Comparison of ENCODE assay signal across 24 cellular contexts in genomic region chr3:115825046-115825445, GRCh38.
DNase-seq lines count a peak whose midpoint lies in the region; ATAC-seq and TF ChIP-seq lines count a peak whose summit lies in the region.
"Had no signal": no experiment of that assay in that cellular context is flagged by ENCODE, and none has a peak within 500 bp of the region (broad histone marks: within the 10 kb centered on the region; RNA-seq: fewer than 3 reads in every experiment).

No MANE protein-coding gene starts in this region.

- DNase-seq in MCF 10A (ENCODE audit: unreplicated experiment) (peak; percentile 36), breast epithelium (ENCODE audit: low spot score in 2 of 2) (no peak), astrocyte of the spinal cord (ENCODE audit: low read depth, low spot score) (peak; percentile 57), hepatocyte (ENCODE audit: low spot score) (peak; percentile 21), GM13976 (ENCODE audit: low spot score) (no peak), heart right ventricle (no peak)
- DNase-seq in activated naive CD8-positive, alpha-beta T cell treated with anti-CD3 and anti-CD28 coated beads for 36 hours: no peak
- DNase-seq: activated CD4-positive, alpha-beta T cell treated with anti-CD3 and anti-CD28 coated beads, Interleukin-2, amount 50 U/mL, for 48 hours; activated naive CD4-positive, alpha-beta T cell treated with anti-CD3 and anti-CD28 coated beads, Interleukin-2, amount 50 U/mL, for 16 hours; activated T-cell treated with anti-CD3 and anti-CD28 coated beads for 4 hours; dorsolateral prefrontal cortex; head of caudate nucleus; naive B cell; NCI-H1417 treated with DMSO at 0.1 percent for 48 hours; NCI-H748 treated with DMSO at 0.1 percent for 48 hours; right lobe of liver; SJCRH30; stimulated activated naive CD4-positive, alpha-beta T cell treated with Interleukin-2 at 50 U/mL for 16 hours; tibial artery had no signal

- no peaks in the 10 kb centered on the region for H3K36me3 Mint-ChIP-seq in MCF 10A (ENCODE audit: insufficient read depth, unreplicated experiment)
- no peaks in the 10 kb centered on the region for H3K36me3 Mint-ChIP-seq in activated naive CD8-positive, alpha-beta T cell treated with anti-CD3 and anti-CD28 coated beads for 36 hours
- H3K36me3 Mint-ChIP-seq: brain, naive B cell, WTC11 had no signal

- in situ Hi-C loops in astrocyte of the spinal cord (cut with HindIII; ENCODE audit: low sequenced_read_pairs): no loop called here
- in situ Hi-C loops in GM13976 (cut with MboI; ENCODE audit: low sequenced_read_pairs, unreplicated experiment): no loop called here

- H3K36me3 ChIP-seq in breast epithelium: no peaks in the 10 kb centered on the region
- no peaks in the 10 kb centered on the region for H3K36me3 ChIP-seq in hepatocyte (replicated peaks; ENCODE audit: insufficient read depth, low read depth)
- no peaks in the 10 kb centered on the region for H3K36me3 ChIP-seq in heart right ventricle
- H3K36me3 ChIP-seq: BLaER1, right lobe of liver, SJCRH30, tibial artery had no signal

- no peak overlapping the region for H3K4me2 ChIP-seq in hepatocyte
- H3K4me2 ChIP-seq: BLaER1 had no signal

- BruUV-seq in MCF 10A (replicated peaks; lab: Mats Ljungman, UMichigan): no TSS peak

- 43% methylated on average over 2 of the region's 2 CpGs for WGBS in hepatocyte (ENCODE audit: low lambda C conversion rate, missing lambda C conversion rate)
- WGBS in heart right ventricle, 2 donors: 52 to 59% methylated on average over 2 of the region's 2 CpGs

- H3K27ac Mint-ChIP-seq in MCF 10A (ENCODE audit: low read depth, unreplicated experiment): no peak overlapping the region
- H3K27ac Mint-ChIP-seq in activated naive CD8-positive, alpha-beta T cell treated with anti-CD3 and anti-CD28 coated beads for 36 hours: no peak overlapping the region
- H3K27ac Mint-ChIP-seq: brain, naive B cell, WTC11 had no signal

- POLR2A ChIA-PET in MCF 10A (lab: Yijun Ruan, JAX): interaction anchor here (0.6 kb wide), 1 partner anchor 107 kb away, joined by 3 read pairs; no protein-coding TSS in a partner anchor

- no peak for ATAC-seq in HG02588 (IDR thresholded peaks at IDR 0.05; ENCODE audit: unreplicated experiment)
- ATAC-seq in heart right ventricle: no peak
- ATAC-seq: WTC11 had no signal

- H3K4me1 Mint-ChIP-seq in MCF 10A (ENCODE audit: insufficient read depth, unreplicated experiment): peaks cover 16% of the 10 kb centered on the region
- H3K4me1 Mint-ChIP-seq in activated naive CD8-positive, alpha-beta T cell treated with anti-CD3 and anti-CD28 coated beads for 36 hours: peaks cover 6% of the 10 kb centered on the region
- H3K4me1 Mint-ChIP-seq: naive B cell had no signal

- TF ChIP-seq CTCF in MCF 10A (IDR thresholded peaks at IDR 0.05; ENCODE audit: unreplicated experiment) (no peak), breast epithelium (IDR thresholded peaks at IDR 0.05) (no peak), astrocyte of the spinal cord (IDR thresholded peaks at IDR 0.05; ENCODE audit: low read depth, low read length) (no peak), hepatocyte (IDR thresholded peaks at IDR 0.05; ENCODE audit: poor library complexity) (no peak), GM13976 (IDR thresholded peaks at IDR 0.05; ENCODE audit: borderline replicate concordance, control extremely low read depth, extremely low read depth, insufficient read depth, missing control alignments) (no peak), heart right ventricle (IDR thresholded peaks at IDR 0.05) (no peak)

- H3K27me3 ChIP-seq in breast epithelium: no peaks in the 10 kb centered on the region
- no peaks in the 10 kb centered on the region for H3K27me3 ChIP-seq in hepatocyte
- no peaks in the 10 kb centered on the region for H3K27me3 ChIP-seq in heart right ventricle
- H3K27me3 ChIP-seq: BLaER1, dorsolateral prefrontal cortex, right lobe of liver, SJCRH30, tibial artery had no signal

- no peak for TF ChIP-seq POLR2A in breast epithelium (IDR thresholded peaks at IDR 0.05)

- no peaks in the 10 kb centered on the region for H3K9me2 ChIP-seq in hepatocyte (replicated peaks; ENCODE audit: insufficient read depth)

- no peaks in the 10 kb centered on the region for H3K27me3 Mint-ChIP-seq in MCF 10A (ENCODE audit: insufficient read depth, unreplicated experiment)
- peaks cover 8% of the 10 kb centered on the region for H3K27me3 Mint-ChIP-seq in activated naive CD8-positive, alpha-beta T cell treated with anti-CD3 and anti-CD28 coated beads for 36 hours
- H3K27me3 Mint-ChIP-seq: brain had no signal

- H3K79me2 ChIP-seq in hepatocyte: no peaks in the 10 kb centered on the region

- H3K9me3 ChIP-seq in breast epithelium (no peaks in the 10 kb centered on the region), hepatocyte (ENCODE audit: low read depth) (no peaks in the 10 kb centered on the region), heart right ventricle (no peaks in the 10 kb centered on the region)
- H3K9me3 ChIP-seq: BLaER1, right lobe of liver, SJCRH30, tibial artery had no signal

- CTCF ChIA-PET in MCF 10A (lab: Yijun Ruan, JAX): interaction anchor here (0.6 to 1.8 kb wide), 4 partner anchors 12 to 133 kb away, joined by 3 to 10 read pairs (median 3); no protein-coding TSS in a partner anchor

- H3K4me1 ChIP-seq in breast epithelium: no peaks in the 10 kb centered on the region
- H3K4me1 ChIP-seq in hepatocyte (ENCODE audit: insufficient read depth): no peaks in the 10 kb centered on the region
- peaks cover 0 to 4% (median 0%) of the 10 kb centered on the region in 9 donors for H3K4me1 ChIP-seq in heart right ventricle
- H3K4me1 ChIP-seq: BLaER1, SJCRH30, tibial artery had no signal

- no peak overlapping the region for H3K4me3 ChIP-seq in breast epithelium
- no peak overlapping the region for H3K4me3 ChIP-seq in astrocyte of the spinal cord (ENCODE audit: low read depth, low read length)
- no peak overlapping the region for H3K4me3 ChIP-seq in hepatocyte
- H3K4me3 ChIP-seq in heart right ventricle: no peak overlapping the region
- H3K4me3 ChIP-seq: BLaER1, dorsolateral prefrontal cortex, right lobe of liver, SJCRH30, tibial artery had no signal

- intact Hi-C loops in MCF 10A (cut with micrococcal nuclease) (no loop called here), breast epithelium (cut with DNase I; ENCODE audit: low total_unique reads) (no loop called here), heart right ventricle (cut with DNase I) (loop anchor here in 1 of 10 donors (10.0 kb wide), 1 partner anchor 930 kb away; no protein-coding TSS in a partner anchor)

- H3K4me3 Mint-ChIP-seq in MCF 10A (ENCODE audit: unreplicated experiment): no peak overlapping the region
- no peak overlapping the region for H3K4me3 Mint-ChIP-seq in activated naive CD8-positive, alpha-beta T cell treated with anti-CD3 and anti-CD28 coated beads for 36 hours
- H3K4me3 Mint-ChIP-seq: brain, naive B cell, WTC11 had no signal

- no peak overlapping the region for H2AFZ ChIP-seq in hepatocyte

- H3K27ac ChIP-seq in breast epithelium (no peak overlapping the region), hepatocyte (no peak overlapping the region), heart right ventricle (no peak overlapping the region)
- H3K27ac ChIP-seq: 22Rv1, BLaER1, dorsolateral prefrontal cortex, right lobe of liver, SJCRH30, tibial artery had no signal

- H4K20me1 ChIP-seq in hepatocyte (ENCODE audit: insufficient read depth, poor library complexity, severe bottlenecking): no peaks in the 10 kb centered on the region
- H4K20me1 ChIP-seq: BLaER1 had no signal

- no peaks in the 10 kb centered on the region for H3K9me3 Mint-ChIP-seq in MCF 10A (ENCODE audit: unreplicated experiment)
- no peaks in the 10 kb centered on the region for H3K9me3 Mint-ChIP-seq in activated naive CD8-positive, alpha-beta T cell treated with anti-CD3 and anti-CD28 coated beads for 36 hours
- H3K9me3 Mint-ChIP-seq: brain, naive B cell, WTC11 had no signal

Comparison
In these comparisons a context has a peak if more than half of its experiments do, and no peak if none do; other contexts are left out.
1. DNase-seq: peak in MCF 10A (single experiment), astrocyte of the spinal cord (single experiment) and hepatocyte (single experiment); none in breast epithelium (0 of 2), activated naive CD8-positive, alpha-beta T cell treated with anti-CD3 and anti-CD28 coated beads for 36 hours (single experiment), GM13976 (single experiment) and heart right ventricle (0 of 2).